1 cellular context compared by ENCODE assay signal in the genomic region with DNA sequence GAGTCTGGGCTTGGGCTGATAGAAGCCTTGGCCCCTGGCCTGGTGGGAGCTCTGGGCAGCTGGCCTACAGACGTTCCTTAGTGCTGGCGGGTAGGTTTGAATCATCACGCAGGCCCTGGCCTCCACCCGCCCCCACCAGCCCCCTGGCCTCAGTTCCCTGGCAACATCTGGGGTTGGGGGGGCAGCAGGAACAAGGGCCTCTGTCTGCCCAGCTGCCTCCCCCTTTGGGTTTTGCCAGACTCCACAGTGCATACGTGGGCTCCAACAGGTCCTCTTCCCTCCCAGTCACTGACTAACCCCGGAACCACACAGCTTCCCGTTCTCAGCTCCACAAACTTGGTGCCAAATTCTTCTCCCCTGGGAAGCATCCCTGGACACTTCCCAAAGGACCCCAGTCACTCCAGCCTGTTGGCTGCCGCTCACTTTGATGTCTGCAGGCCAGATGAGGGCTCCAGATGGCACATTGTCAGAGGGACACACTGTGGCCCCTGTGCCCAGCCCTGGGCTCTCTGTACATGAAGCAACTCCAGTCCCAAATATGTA.
TF ChIP-seq lines count a peak whose summit lies in the region.

No MANE protein-coding gene starts in this region.

TF ChIP-seq in K562, 482 proteins besides CTCF, POLR2A, EP300 and RAD21 (continued from another document):
- TF ChIP-seq, protein P1, sequence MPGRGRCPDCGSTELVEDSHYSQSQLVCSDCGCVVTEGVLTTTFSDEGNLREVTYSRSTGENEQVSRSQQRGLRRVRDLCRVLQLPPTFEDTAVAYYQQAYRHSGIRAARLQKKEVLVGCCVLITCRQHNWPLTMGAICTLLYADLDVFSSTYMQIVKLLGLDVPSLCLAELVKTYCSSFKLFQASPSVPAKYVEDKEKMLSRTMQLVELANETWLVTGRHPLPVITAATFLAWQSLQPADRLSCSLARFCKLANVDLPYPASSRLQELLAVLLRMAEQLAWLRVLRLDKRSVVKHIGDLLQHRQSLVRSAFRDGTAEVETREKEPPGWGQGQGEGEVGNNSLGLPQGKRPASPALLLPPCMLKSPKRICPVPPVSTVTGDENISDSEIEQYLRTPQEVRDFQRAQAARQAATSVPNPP (IDR thresholded peaks at IDR 0.05; ENCODE audit: borderline replicate concordance, insufficient read depth, insufficient read length): no peak
- TF ChIP-seq ZNF282 (CRISPR knock-in tag; IDR thresholded peaks at IDR 0.05) (no peak), PRPF4 (IDR thresholded peaks at IDR 0.05; ENCODE audit: insufficient read depth, low read depth, low read length, poor library complexity, severe bottlenecking) (no peak), ZNF121 (CRISPR knock-in tag; conservative IDR thresholded peaks at IDR 0.05) (no peak), MXD1 (CRISPR knock-in tag; IDR thresholded peaks at IDR 0.05; ENCODE audit: borderline replicate concordance, poor library complexity, severe bottlenecking) (no peak), HIVEP1 (CRISPR knock-in tag; IDR thresholded peaks at IDR 0.05) (no peak), SREBF1 (IDR thresholded peaks at IDR 0.05; ENCODE audit: borderline replicate concordance, low read depth, low read length) (no peak), ZNF197 (CRISPR knock-in tag; IDR thresholded peaks at IDR 0.05; ENCODE audit: low read depth) (no peak), ETV5 (CRISPR knock-in tag; IDR thresholded peaks at IDR 0.05; ENCODE audit: low read depth) (0 out of 2 replicates have a peak, but pooled peaks have one; percentile 6), ZBTB7A (IDR thresholded peaks at IDR 0.05; ENCODE audit: borderline replicate concordance, control insufficient read depth, low read depth, low read length) (no peak), TCF7L2 (IDR thresholded peaks at IDR 0.05; ENCODE audit: low read depth, low read length) (no peak), NFE2 (IDR thresholded peaks at IDR 0.05; ENCODE audit: low read depth) (no peak), CREM (IDR thresholded peaks at IDR 0.05; ENCODE audit: low read depth) (no peak), ARID3A (IDR thresholded peaks at IDR 0.05; ENCODE audit: borderline replicate concordance, low read depth, low read length) (no peak), ARID1B (IDR thresholded peaks at IDR 0.05) (no peak), CREB1 (IDR thresholded peaks at IDR 0.05) (no peak), CREB1 (CRISPR knock-in tag; IDR thresholded peaks at IDR 0.05) (0 out of 2 replicates have a peak, but pooled peaks have one; percentile 9), TCF7 (IDR thresholded peaks at IDR 0.05; ENCODE audit: borderline replicate concordance) (peak; percentile 72; the same call in 1 of the 2 replicates), SUPT5H (IDR thresholded peaks at IDR 0.05) (no peak), ZNF408 (CRISPR knock-in tag; IDR thresholded peaks at IDR 0.05; ENCODE audit: low read depth) (no peak)
